Comparison of ENCODE assay signal across 16 cellular contexts in the genomic region with DNA sequence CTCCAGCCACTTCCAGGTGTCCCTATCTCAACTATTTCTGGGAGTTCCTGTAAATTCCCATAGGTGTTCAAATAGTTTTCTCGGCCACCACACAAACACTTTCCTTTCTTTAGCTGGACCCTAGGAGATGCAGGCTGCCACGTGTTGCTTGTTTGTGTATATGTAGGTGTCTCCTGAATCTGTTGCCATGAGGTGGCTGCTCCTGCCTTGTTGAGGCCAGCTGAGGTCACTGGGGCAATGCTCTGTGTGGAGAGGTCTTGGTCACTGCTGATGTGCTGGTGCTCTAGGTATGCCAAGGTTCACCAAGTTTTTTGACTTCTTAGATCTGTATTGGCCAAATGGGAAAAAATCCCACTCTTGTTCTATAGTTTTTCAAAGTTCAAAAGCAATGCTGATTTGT.
DNase-seq lines count a peak whose midpoint lies in the region; ATAC-seq and TF ChIP-seq lines count a peak whose summit lies in the region.
"Had no signal": no experiment of that assay in that cellular context is flagged by ENCODE, and none has a peak within 500 bp of the region (broad histone marks: within the 10 kb centered on the region; RNA-seq: fewer than 3 reads in every experiment).

No MANE protein-coding gene starts in this region.

- H3F3A ChIP-seq in PC-9 (ENCODE audit: insufficient read depth, low read depth): peaks cover 6% of the 10 kb centered on the region; the same call in 1 of the 2 replicates

- H3K9me3 Mint-ChIP-seq in activated CD8-positive, alpha-beta T cell treated with anti-CD3 and anti-CD28 coated beads for 36 hours: no peaks in the 10 kb centered on the region
- H3K9me3 Mint-ChIP-seq: activated T-cell treated with anti-CD3 and anti-CD28 coated beads, Interleukin-2, amount 50 U/mL, for 72 hours; CD14-positive monocyte; immature natural killer cell had no signal

- POLR2A ChIA-PET in PC-9 (lab: Charles Lee; ENCODE audit: unreplicated experiment): no interaction called here
- POLR2A ChIA-PET in activated CD8-positive, alpha-beta T cell treated with anti-CD3 and anti-CD28 coated beads for 36 hours (lab: Charles Lee): no interaction called here

- ATAC-seq in activated CD8-positive, alpha-beta T cell treated with anti-CD3 and anti-CD28 coated beads for 36 hours: no peak
- ATAC-seq: activated T-cell treated with anti-CD3 and anti-CD28 coated beads, Interleukin-2, amount 50 U/mL, for 72 hours; gastrocnemius medialis had no signal

- no peaks in the 10 kb centered on the region for H4K20me1 ChIP-seq in BLaER1 treated with 17β-estradiol and CSF1 and Interleukin-3, amounts not matched to agents 10 nM and 100 nM
- H4K20me1 ChIP-seq in PC-9 (ENCODE audit: insufficient read depth) (no peaks in the 10 kb centered on the region), osteoblast (ENCODE audit: insufficient read depth, low read length) (no peaks in the 10 kb centered on the region)

- CTCF ChIA-PET in PC-9 (lab: Charles Lee): interaction anchor here (0.8 kb wide), 1 partner anchor 154 kb away, joined by 3 read pairs; no protein-coding TSS in a partner anchor
- CTCF ChIA-PET in activated CD8-positive, alpha-beta T cell treated with anti-CD3 and anti-CD28 coated beads for 36 hours (lab: Charles Lee): interaction anchor here (0.9 to 4.1 kb wide), 24 partner anchors 9 to 293 kb away, joined by 3 to 44 read pairs (median 8); no protein-coding TSS in a partner anchor

- H3K27ac Mint-ChIP-seq in activated CD8-positive, alpha-beta T cell treated with anti-CD3 and anti-CD28 coated beads for 36 hours: no peak overlapping the region
- H3K27ac Mint-ChIP-seq: activated T-cell treated with anti-CD3 and anti-CD28 coated beads, Interleukin-2, amount 50 U/mL, for 72 hours; immature natural killer cell; progenitor cell of endocrine pancreas had no signal

- no peaks in the 10 kb centered on the region for H3K36me3 Mint-ChIP-seq in activated CD8-positive, alpha-beta T cell treated with anti-CD3 and anti-CD28 coated beads for 36 hours (ENCODE audit: low read depth)
- H3K36me3 Mint-ChIP-seq: CD14-positive monocyte, immature natural killer cell had no signal

- no TSS peak for BruUV-seq in PC-9 (replicated peaks; lab: Mats Ljungman, UMichigan)

- intact Hi-C loops in PC-9 (cut with micrococcal nuclease; ENCODE audit: unreplicated experiment): no loop called here
- intact Hi-C loops in activated CD8-positive, alpha-beta T cell treated with anti-CD3 and anti-CD28 coated beads for 36 hours (cut with micrococcal nuclease): no loop called here

- no peaks in the 10 kb centered on the region for H3K9me3 ChIP-seq in BLaER1 treated with 17β-estradiol and CSF1 and Interleukin-3, amounts not matched to agents 10 nM and 100 nM (replicated peaks in 1 of 11)
- H3K9me3 ChIP-seq in PC-9 (ENCODE audit: insufficient read depth, low read depth): no peaks in the 10 kb centered on the region
- no peaks in the 10 kb centered on the region for H3K9me3 ChIP-seq in osteoblast (ENCODE audit: low read depth, low read length)
- H3K9me3 ChIP-seq: gastrocnemius medialis had no signal

- H3K4me3 Mint-ChIP-seq in activated CD8-positive, alpha-beta T cell treated with anti-CD3 and anti-CD28 coated beads for 36 hours: no peak overlapping the region

- H3K9ac ChIP-seq in BLaER1 treated with 17β-estradiol and CSF1 and Interleukin-3, amounts not matched to agents 10 nM and 100 nM: peak overlapping the region in 3 of 11 experiments; percentile 1 to 21 (median 16); a peak in 2 of 22 replicates

- peaks cover 11 to 24% (median 17%) of the 10 kb centered on the region in 10 experiments; a peak in 19 of 20 replicates for H3K4me1 ChIP-seq in BLaER1 treated with 17β-estradiol and CSF1 and Interleukin-3, amounts not matched to agents 10 nM and 100 nM
- peaks cover 15% of the 10 kb centered on the region for H3K4me1 ChIP-seq in PC-9 (replicated peaks; ENCODE audit: insufficient read depth)
- peaks cover 22% of the 10 kb centered on the region for H3K4me1 ChIP-seq in osteoblast (ENCODE audit: insufficient read depth, low read length)
- H3K4me1 ChIP-seq: gastrocnemius medialis had no signal

- peaks cover 2% of the 10 kb centered on the region for H3K27me3 Mint-ChIP-seq in activated CD8-positive, alpha-beta T cell treated with anti-CD3 and anti-CD28 coated beads for 36 hours
- H3K27me3 Mint-ChIP-seq: progenitor cell of endocrine pancreas had no signal

- H3K79me2 ChIP-seq in PC-9 (ENCODE audit: low read depth): no peaks in the 10 kb centered on the region
- no peaks in the 10 kb centered on the region for H3K79me2 ChIP-seq in osteoblast (ENCODE audit: insufficient read depth, low read length)

- no peaks in the 10 kb centered on the region for H3K36me3 ChIP-seq in BLaER1 treated with 17β-estradiol and CSF1 and Interleukin-3, amounts not matched to agents 10 nM and 100 nM
- no peaks in the 10 kb centered on the region for H3K36me3 ChIP-seq in PC-9 (ENCODE audit: low read depth)
- no peaks in the 10 kb centered on the region for H3K36me3 ChIP-seq in osteoblast (ENCODE audit: insufficient read depth, low read length)
- H3K36me3 ChIP-seq: gastrocnemius medialis had no signal

- DNase-seq in PC-9 (no peak), choroid plexus epithelial cell (ENCODE audit: low read depth) (peak; percentile 5), osteoblast (ENCODE audit: insufficient read length, low spot score, missing footprints) (no peak), activated gamma-delta T cell (lab: John Stamatoyannopoulos, UW) (no peak), DMS153 treated with DMSO at 0.1 percent for 48 hours (lab: John Stamatoyannopoulos, UW; ENCODE audit: unreplicated experiment) (no peak), putamen (ENCODE audit: low spot score) (no peak)
- no peak for DNase-seq in activated CD8-positive, alpha-beta T cell treated with anti-CD3 and anti-CD28 coated beads for 36 hours
- DNase-seq: activated CD4-positive, alpha-beta T cell treated with anti-CD3 and anti-CD28 coated beads for 48 hours; activated T-cell treated with anti-CD3 and anti-CD28 coated beads, Interleukin-2, amount 50 U/mL, for 72 hours; gastrocnemius medialis; immature natural killer cell; stimulated activated CD4-positive, alpha-beta T cell treated with anti-CD3 and anti-CD28 coated beads, Interleukin-1b, Interleukin-23, amount 100 ng/mL, for 48 hours; T-helper 1 cell had no signal

- peak overlapping the region; percentile 59 for H2AFZ ChIP-seq in PC-9
- peak overlapping the region; percentile 62 for H2AFZ ChIP-seq in osteoblast (ENCODE audit: low read length)

- TF ChIP-seq CTCF in PC-9 (conservative IDR thresholded peaks at IDR 0.05) (no peak), choroid plexus epithelial cell (conservative IDR thresholded peaks at IDR 0.05; ENCODE audit: low read depth, low read length) (no peak), osteoblast (IDR thresholded peaks at IDR 0.05; ENCODE audit: extremely low read depth, low read depth, low read length) (no peak)
- no peak for TF ChIP-seq CTCF in activated CD8-positive, alpha-beta T cell treated with anti-CD3 and anti-CD28 coated beads for 36 hours (IDR thresholded peaks at IDR 0.05)

- no peak overlapping the region for H3K4me3 ChIP-seq in BLaER1 treated with 17β-estradiol and CSF1 and Interleukin-3, amounts not matched to agents 10 nM and 100 nM
- H3K4me3 ChIP-seq in PC-9: no peak overlapping the region
- H3K4me3 ChIP-seq in choroid plexus epithelial cell (ENCODE audit: low read depth, low read length): no peak overlapping the region
- peak overlapping the region; percentile 27 for H3K4me3 ChIP-seq in osteoblast (ENCODE audit: insufficient read depth, low read length)
- H3K4me3 ChIP-seq: gastrocnemius medialis had no signal

- no peaks in the 10 kb centered on the region for H3K9me2 ChIP-seq in PC-9 (ENCODE audit: insufficient read depth)

- peak overlapping the region in 5 of 11 experiments; percentile 11 to 43 (median 30); a peak in 5 of 22 replicates for H3K27ac ChIP-seq in BLaER1 treated with 17β-estradiol and CSF1 and Interleukin-3, amounts not matched to agents 10 nM and 100 nM
- H3K27ac ChIP-seq in PC-9: no peak overlapping the region; the same call in 1 of the 2 replicates
- peak overlapping the region; percentile 75 for H3K27ac ChIP-seq in osteoblast (ENCODE audit: low read depth, low read length)
- H3K27ac ChIP-seq: gastrocnemius medialis had no signal

- no peaks in the 10 kb centered on the region for H3K27me3 ChIP-seq in BLaER1 treated with 17β-estradiol and CSF1 and Interleukin-3, amounts not matched to agents 10 nM and 100 nM
- H3K27me3 ChIP-seq in PC-9 (ENCODE audit: insufficient read depth, low read depth) (no peaks in the 10 kb centered on the region), osteoblast (ENCODE audit: insufficient read depth, low read length) (no peaks in the 10 kb centered on the region)
- H3K27me3 ChIP-seq: gastrocnemius medialis had no signal

- H3K4me1 Mint-ChIP-seq in activated CD8-positive, alpha-beta T cell treated with anti-CD3 and anti-CD28 coated beads for 36 hours (ENCODE audit: low read depth): peaks cover 2% of the 10 kb centered on the region

- peak overlapping the region in 8 of 11 experiments; percentile 1 to 81 (median 51); a peak in 14 of 22 replicates for H3K4me2 ChIP-seq in BLaER1 treated with 17β-estradiol and CSF1 and Interleukin-3, amounts not matched to agents 10 nM and 100 nM
- H3K4me2 ChIP-seq in PC-9 (peak overlapping the region; percentile 45; the same call in 1 of the 2 replicates), osteoblast (ENCODE audit: insufficient read depth, low read length) (peak overlapping the region; percentile 64)
